ENCODE assay signal across 34 cellular contexts in the genomic region with DNA sequence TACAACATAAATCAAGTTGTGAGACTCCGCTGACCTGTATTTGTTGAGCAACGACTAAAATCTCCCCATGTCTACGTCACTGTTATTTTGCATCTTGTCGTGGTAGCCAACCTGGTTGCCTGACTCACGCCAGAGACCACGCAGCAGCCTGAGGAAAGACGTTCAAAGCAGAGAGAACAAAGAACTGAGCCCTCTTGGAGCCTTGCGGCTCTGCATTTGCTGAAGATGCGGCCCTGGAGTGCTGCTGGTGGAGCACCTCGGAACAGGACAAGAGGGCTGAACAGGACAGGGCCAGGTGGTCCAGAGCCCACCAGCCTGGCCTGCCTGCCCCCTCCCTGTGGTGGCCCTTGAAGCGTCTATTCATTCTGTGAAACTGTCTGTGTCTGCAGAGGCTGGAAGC. TPM values are rescaled to one million over a fixed set of nuclear protein-coding genes. Genes with fewer than 3 reads are reported as not detected.
"Had no signal": no experiment of that assay in that cellular context is flagged by ENCODE, and none has a peak within 500 bp of the region (broad histone marks: within the 10 kb centered on the region; RNA-seq: fewer than 3 reads in every experiment).

No MANE protein-coding gene starts in this region.

- H3K79me2 ChIP-seq: parathyroid adenoma had no signal

- H3K36me3 ChIP-seq: colonic mucosa, esophagus muscularis mucosa, gastroesophageal sphincter, heart right ventricle, left lung, neutrophil, tibial artery had no signal

- H3K9me3 Mint-ChIP-seq: dendritic cell treated with granulocyte-macrophage colony-stimulating factor and Interleukin-4, amounts not matched to agents 40 ng/mL and 50 ng/mL, for 4 days; type B pancreatic cell had no signal

- H3K4me3 ChIP-seq: colonic mucosa, esophagus muscularis mucosa, gastroesophageal sphincter, heart right ventricle, left lung, smooth muscle cell, tibial artery had no signal

- H3K9me3 ChIP-seq: colonic mucosa, neutrophil, tibial artery had no signal

- H3K27ac ChIP-seq: colonic mucosa, esophagus muscularis mucosa, foreskin keratinocyte, gastroesophageal sphincter, heart right ventricle, left lung, neutrophil, parathyroid adenoma, tibial artery had no signal

- H3K4me3 Mint-ChIP-seq: dendritic cell treated with granulocyte-macrophage colony-stimulating factor and Interleukin-4, amounts not matched to agents 40 ng/mL and 50 ng/mL, for 4 days; endodermal cell; naive thymus-derived CD4-positive, alpha-beta T cell; nephron; stimulated activated naive CD8-positive, alpha-beta T cell treated with anti-CD3 and anti-CD28 coated beads, Interleukin-15, amount 100 ng/mL, for 72 hours; type B pancreatic cell had no signal

- H3K27ac Mint-ChIP-seq: dendritic cell treated with granulocyte-macrophage colony-stimulating factor and Interleukin-4, amounts not matched to agents 40 ng/mL and 50 ng/mL, for 4 days; endodermal cell; naive thymus-derived CD4-positive, alpha-beta T cell; nephron; progenitor cell of endocrine pancreas; stimulated activated naive CD8-positive, alpha-beta T cell treated with anti-CD3 and anti-CD28 coated beads, Interleukin-15, amount 100 ng/mL, for 72 hours; type B pancreatic cell had no signal

- H3K4me1 Mint-ChIP-seq: endodermal cell had no signal

- ATAC-seq: foreskin keratinocyte; gastroesophageal sphincter; heart right ventricle; left cardiac atrium; left lung; naive thymus-derived CD4-positive, alpha-beta T cell; stimulated activated naive CD8-positive, alpha-beta T cell treated with anti-CD3 and anti-CD28 coated beads, Interleukin-15, amount 100 ng/mL, for 72 hours had no signal

- H3K9ac ChIP-seq: parathyroid adenoma had no signal

- H3K27me3 ChIP-seq: colonic mucosa, foreskin keratinocyte, left lung had no signal

- H3K4me1 ChIP-seq: colonic mucosa, esophagus muscularis mucosa, foreskin keratinocyte, gastroesophageal sphincter, parathyroid adenoma, tibial artery had no signal

- DNase-seq: colonic mucosa; effector CD8-positive, alpha-beta T cell; endodermal cell; foreskin keratinocyte; glutamatergic neuron; heart right ventricle; hippocampal formation; left cardiac atrium; mesenchymal stem cell; midbrain; naive thymus-derived CD4-positive, alpha-beta T cell; stimulated activated CD4-positive, alpha-beta T cell treated with anti-CD3 and anti-CD28 coated beads, Interleukin-12 subunit alpha, Interleukin-12 subunit beta, amount 100 ng/mL, for 4 hours; stimulated activated CD4-positive, alpha-beta T cell treated with anti-CD3 and anti-CD28 coated beads, Interleukin-1b, Interleukin-23, amount 100 ng/mL, for 48 hours; stimulated activated CD4-positive, alpha-beta T cell treated with anti-CD3 and anti-CD28 coated beads, Interleukin-4, amount 100 ng/mL, for 1 hour; stimulated activated CD8-positive, alpha-beta memory T cell treated with anti-CD3 and anti-CD28 coated beads, Interleukin-4, amount 100 ng/mL, for 48 hours; stimulated activated naive CD4-positive, alpha-beta T cell; stimulated activated naive CD8-positive, alpha-beta T cell treated with anti-CD3 and anti-CD28 coated beads, Interleukin-15, amount 100 ng/mL, for 72 hours; tibial artery had no signal

- H3K4me2 ChIP-seq: smooth muscle cell had no signal

- H2AFZ ChIP-seq: parathyroid adenoma had no signal

- H3K36me3 Mint-ChIP-seq: type B pancreatic cell had no signal

- FAIRE-seq: endothelial cell of umbilical vein, islet of Langerhans had no signal

RNA-seq across cellular contexts. Expression of a gene that starts 21.4 kb away (rescaled TPM):
- total RNA-seq: endothelial cell of umbilical vein; epithelial cell of proximal tubule; foreskin keratinocyte; lung microvascular endothelial cell; naive thymus-derived CD4-positive, alpha-beta T cell; osteoblast had no signal
- polyA plus RNA-seq: endothelial cell of umbilical vein; fibroblast of lung; foreskin keratinocyte; naive thymus-derived CD4-positive, alpha-beta T cell had no signal
